Comparison of ENCODE assay signal across 11 cellular contexts in genomic region chrX:20542072-20542471, GRCh38.
"Had no signal": no experiment of that assay in that cellular context is flagged by ENCODE, and none has a peak within 500 bp of the region (broad histone marks: within the 10 kb centered on the region; RNA-seq: fewer than 3 reads in every experiment).

No MANE protein-coding gene starts in this region.

- H3K4me2 ChIP-seq: GM23338 had no signal

- H3K27ac Mint-ChIP-seq: GM23338, H9, HFFc6 had no signal

- H3K4me3 Mint-ChIP-seq: GM23338, H9, HFFc6 had no signal

- H2AFZ ChIP-seq: GM23248, GM23338 had no signal

- H3K36me3 ChIP-seq: HAP-1 had no signal

- H3K9ac ChIP-seq: GM23248 had no signal

- H3K27ac ChIP-seq: GM23248 had no signal

- ATAC-seq: GM23338, HCT116 had no signal

- H3K4me1 Mint-ChIP-seq: GM23338, H9 had no signal

- H3K4me1 ChIP-seq: HAP-1 had no signal

- DNase-seq: GM23248, GOT3, H7, H9, HCEC 1CT, HFFc6 had no signal

- FAIRE-seq: H1, H54 had no signal

- H3K4me3 ChIP-seq: GM23248, GM23338, HAP-1 had no signal
